21 cellular contexts compared by ENCODE assay signal in genomic region chr1:53577141-53578100, GRCh38.
A peak's percentile ranks its signal among the peaks of the same experiment; 100 is the strongest.
DNase-seq lines count a peak whose midpoint lies in the region; ATAC-seq and TF ChIP-seq lines count a peak whose summit lies in the region.
"Had no signal": no experiment of that assay in that cellular context is flagged by ENCODE, and none has a peak within 500 bp of the region (broad histone marks: within the 10 kb centered on the region; RNA-seq: fewer than 3 reads in every experiment).

No MANE protein-coding gene starts in this region.

- intact Hi-C loops in lower lobe of right lung (cut with DNase I) = no loop called here

- H3K4ac ChIP-seq in H9 (ENCODE audit: low read depth, low read length) = no peak overlapping the region

- H3K23ac ChIP-seq in H9 (ENCODE audit: insufficient read length, low read depth, low read length) = no peak overlapping the region

- H3K4me3 ChIP-seq in epithelial cell of proximal tubule (ENCODE audit: low read depth, low read length) (no peak overlapping the region), retinal pigment epithelial cell (ENCODE audit: low read length) (no peak overlapping the region), lower lobe of right lung (no peak overlapping the region)
- H3K4me3 ChIP-seq: pancreas, SJCRH30 had no signal

- H3K27ac ChIP-seq in H9 (ENCODE audit: insufficient read length, low read depth, low read length) = no peak overlapping the region
- no peak overlapping the region for H3K27ac ChIP-seq in lower lobe of right lung
- H3K27ac ChIP-seq: pancreas, SJCRH30 had no signal

- H3K9ac ChIP-seq in H9 (ENCODE audit: extremely low read depth, insufficient read length, low read length) = no peak overlapping the region

- H3K23me2 ChIP-seq in H9 (ENCODE audit: insufficient read length, low read depth, low read length, poor library complexity, severe bottlenecking) = no peaks in the 10 kb centered on the region

- H2BK15ac ChIP-seq in H9 (ENCODE audit: low read depth, low read length) = no peak overlapping the region

- H3K4me2 ChIP-seq in H9 (ENCODE audit: insufficient read depth, insufficient read length, low read length) = no peak overlapping the region

- ATAC-seq in lower lobe of right lung = no peak
- ATAC-seq: pancreas; stimulated activated naive B cell treated with anti-CD40 and anti-IgM and Interleukin-4, amounts not matched to agents 10 μg/mL and 1 μg/mL and 100 μg/mL, for 72 hours had no signal

- peak; percentile 44 for TF ChIP-seq CTCF in H9 (conservative IDR thresholded peaks at IDR 0.05)
- peak; percentile 30 for TF ChIP-seq CTCF in epithelial cell of proximal tubule (conservative IDR thresholded peaks at IDR 0.05; ENCODE audit: low read depth, low read length)
- peak; percentile 19 for TF ChIP-seq CTCF in retinal pigment epithelial cell (conservative IDR thresholded peaks at IDR 0.05; ENCODE audit: low read depth, low read length)
- no peak for TF ChIP-seq CTCF in lower lobe of right lung (IDR thresholded peaks at IDR 0.05)

- H2AFZ ChIP-seq in H9 (ENCODE audit: low read length) = no peak overlapping the region

- no peaks in the 10 kb centered on the region for H4K20me1 ChIP-seq in H9 (ENCODE audit: control insufficient read depth, insufficient read depth, insufficient read length)

- peak; percentile 16 for DNase-seq in activated T-cell treated with anti-CD3 and anti-CD28 coated beads, Interleukin-2, amount 50 U/mL, for 24 hours
- DNase-seq in activated T-cell treated with anti-CD3 and anti-CD28 coated beads for 4 hours (no peak), H9 (no peak), epithelial cell of proximal tubule (ENCODE audit: low read depth) (no peak), retinal pigment epithelial cell (ENCODE audit: low read depth) (no peak), NCI-H82 treated with DMSO at 0.1 percent for 48 hours (lab: John Stamatoyannopoulos, UW; ENCODE audit: unreplicated experiment) (no peak), DMS 273 (lab: John Stamatoyannopoulos, UW; ENCODE audit: unreplicated experiment) (no peak), lower lobe of right lung (no peak)
- DNase-seq: ACHN; activated CD4-positive, alpha-beta T cell treated with anti-CD3 and anti-CD28 coated beads, Interleukin-2, amount 50 U/mL, for 48 hours; cortex of kidney; DMS79; NCI-H146; NCI-H2171 treated with DMSO at 0.1 percent for 48 hours; SJCRH30; stimulated activated CD4-positive, alpha-beta T cell treated with anti-CD3 and anti-CD28 coated beads, Interleukin-1b, Interleukin-23, amount 100 ng/mL, for 48 hours; stimulated activated naive B cell treated with anti-CD40 and anti-IgM and Interleukin-4, amounts not matched to agents 10 μg/mL and 1 μg/mL and 100 μg/mL, for 72 hours had no signal

- no peaks in the 10 kb centered on the region for H3K79me1 ChIP-seq in H9 (ENCODE audit: insufficient read depth, low read depth, low read length, poor library complexity, severe bottlenecking)

- no peak overlapping the region for H4K8ac ChIP-seq in H9 (replicated peaks; ENCODE audit: insufficient read length, low read depth, low read length)

- H3K27me3 Mint-ChIP-seq in activated T-cell treated with anti-CD3 and anti-CD28 coated beads, Interleukin-2, amount 50 U/mL, for 24 hours = no peaks in the 10 kb centered on the region
- peaks cover 5% of the 10 kb centered on the region for H3K27me3 Mint-ChIP-seq in H9 (ENCODE audit: low read depth)
- H3K27me3 Mint-ChIP-seq: CD4-positive, alpha-beta T cell had no signal

- H3K9me3 ChIP-seq in H9 (ENCODE audit: control insufficient read depth, low read depth, low read length) (no peaks in the 10 kb centered on the region), lower lobe of right lung (no peaks in the 10 kb centered on the region)
- H3K9me3 ChIP-seq: pancreas, SJCRH30 had no signal

- peaks cover 2% of the 10 kb centered on the region for H3K4me1 Mint-ChIP-seq in activated T-cell treated with anti-CD3 and anti-CD28 coated beads, Interleukin-2, amount 50 U/mL, for 24 hours (ENCODE audit: low read depth)
- H3K4me1 Mint-ChIP-seq in H9 = peaks cover 24 to 34% of the 10 kb centered on the region in 2 experiments

- H3K56ac ChIP-seq in H9 (ENCODE audit: insufficient read length, low read depth, low read length) = no peak overlapping the region

- no peaks in the 10 kb centered on the region for H3K36me3 Mint-ChIP-seq in activated T-cell treated with anti-CD3 and anti-CD28 coated beads, Interleukin-2, amount 50 U/mL, for 24 hours (ENCODE audit: low read depth)
- no peaks in the 10 kb centered on the region for H3K36me3 Mint-ChIP-seq in H9 (ENCODE audit: insufficient read depth in 1 of 3, low read depth in 3 of 3)
- H3K36me3 Mint-ChIP-seq: stimulated activated naive B cell treated with anti-CD40 and anti-IgM and Interleukin-4, amounts not matched to agents 10 μg/mL and 1 μg/mL and 100 μg/mL, for 72 hours had no signal

- no peaks in the 10 kb centered on the region for H3K27me3 ChIP-seq in H9 (ENCODE audit: insufficient read depth, low read length)
- no peaks in the 10 kb centered on the region for H3K27me3 ChIP-seq in lower lobe of right lung (ENCODE audit: low read depth)
- H3K27me3 ChIP-seq: pancreas had no signal

- H3T11ph ChIP-seq in H9 (ENCODE audit: low read length) = no peak overlapping the region

- H3K36me3 ChIP-seq in lower lobe of right lung = no peaks in the 10 kb centered on the region
- H3K36me3 ChIP-seq: pancreas, SJCRH30 had no signal

- no peak overlapping the region for H2BK12ac ChIP-seq in H9 (ENCODE audit: insufficient read length, low read depth, low read length)

- H2AK5ac ChIP-seq in H9 (ENCODE audit: insufficient read length, low read length) = no peak overlapping the region

- no peak overlapping the region for H2BK5ac ChIP-seq in H9 (ENCODE audit: insufficient read length, low read length)

- H3K79me2 ChIP-seq in H9 (ENCODE audit: insufficient read depth, low read length) = no peaks in the 10 kb centered on the region

- H2BK120ac ChIP-seq in H9 (ENCODE audit: low read depth, low read length, poor library complexity, severe bottlenecking) = no peak overlapping the region

- no peaks in the 10 kb centered on the region for H3K9me3 Mint-ChIP-seq in activated T-cell treated with anti-CD3 and anti-CD28 coated beads, Interleukin-2, amount 50 U/mL, for 24 hours
- H3K9me3 Mint-ChIP-seq in H9 = no peaks in the 10 kb centered on the region
- H3K9me3 Mint-ChIP-seq: activated T-helper 1 cell treated with anti-CD3 and anti-CD28 coated beads, Interleukin-12 subunit alpha, Interleukin-12 subunit beta, Interleukin-2, Interleukin-4 antibody, amounts not matched to agents 30 ng/mL and 10 ng/mL and 1 ng/mL, durations not matched to agents 14 hours and 24 hours and 36 hours; CD4-positive, alpha-beta T cell; stimulated activated naive B cell treated with anti-CD40 and anti-IgM and Interleukin-4, amounts not matched to agents 10 μg/mL and 1 μg/mL and 100 μg/mL, for 72 hours; T-helper 1 cell treated with Interleukin-12 subunit alpha and Interleukin-12 subunit beta and Interleukin-4 antibody, amounts not matched to agents 30 μg/mL and 1 μg/mL, for 36 hours had no signal

- peak overlapping the region; percentile 18; the same call in 1 of the 2 replicates for H3K14ac ChIP-seq in H9 (ENCODE audit: insufficient read depth, low read length)

- no CpG with 5 or more reads among the region's 8 CpGs for WGBS in H9 (ENCODE audit: extremely low coverage, insufficient read length, low lambda C conversion rate)

- H4K91ac ChIP-seq in H9 (ENCODE audit: insufficient read length, low read depth, low read length) = no peak overlapping the region

- no peak overlapping the region for H4K5ac ChIP-seq in H9 (ENCODE audit: insufficient read length, low read depth, low read length)

- no peak overlapping the region for H3K4me3 Mint-ChIP-seq in activated T-cell treated with anti-CD3 and anti-CD28 coated beads, Interleukin-2, amount 50 U/mL, for 24 hours
- no peak overlapping the region; a peak in 1 of 5 replicates for H3K4me3 Mint-ChIP-seq in H9
- H3K4me3 Mint-ChIP-seq: activated T-helper 1 cell treated with anti-CD3 and anti-CD28 coated beads, Interleukin-12 subunit alpha, Interleukin-12 subunit beta, Interleukin-2, Interleukin-4 antibody, amounts not matched to agents 30 ng/mL and 10 ng/mL and 1 ng/mL, durations not matched to agents 14 hours and 24 hours and 36 hours; CD4-positive, alpha-beta T cell; stimulated activated naive B cell treated with anti-CD40 and anti-IgM and Interleukin-4, amounts not matched to agents 10 μg/mL and 1 μg/mL and 100 μg/mL, for 72 hours; T-helper 1 cell treated with Interleukin-12 subunit alpha and Interleukin-12 subunit beta and Interleukin-4 antibody, amounts not matched to agents 30 μg/mL and 1 μg/mL, for 36 hours had no signal

- H3K4me1 ChIP-seq in H9 (ENCODE audit: insufficient read depth, low read length) (no peaks in the 10 kb centered on the region; the same call in 1 of the 2 replicates), lower lobe of right lung (no peaks in the 10 kb centered on the region)
- H3K4me1 ChIP-seq: pancreas had no signal

- H3K27ac Mint-ChIP-seq in activated T-cell treated with anti-CD3 and anti-CD28 coated beads, Interleukin-2, amount 50 U/mL, for 24 hours = no peak overlapping the region
- peak overlapping the region in 2 of 3 experiments; percentile 71 to 77; a peak in 4 of 7 replicates for H3K27ac Mint-ChIP-seq in H9
- H3K27ac Mint-ChIP-seq: activated T-helper 1 cell treated with anti-CD3 and anti-CD28 coated beads, Interleukin-12 subunit alpha, Interleukin-12 subunit beta, Interleukin-2, Interleukin-4 antibody, amounts not matched to agents 30 ng/mL and 10 ng/mL and 1 ng/mL, durations not matched to agents 14 hours and 24 hours and 36 hours; CD4-positive, alpha-beta T cell; stimulated activated naive B cell treated with anti-CD40 and anti-IgM and Interleukin-4, amounts not matched to agents 10 μg/mL and 1 μg/mL and 100 μg/mL, for 72 hours; T-helper 1 cell treated with Interleukin-12 subunit alpha and Interleukin-12 subunit beta and Interleukin-4 antibody, amounts not matched to agents 30 μg/mL and 1 μg/mL, for 36 hours had no signal

- H2BK20ac ChIP-seq in H9 (ENCODE audit: low read depth, low read length, poor library complexity, severe bottlenecking) = no peak overlapping the region

- H3K18ac ChIP-seq in H9 (ENCODE audit: insufficient read length, low read depth, low read length) = no peak overlapping the region
